20 cellular contexts compared by ENCODE assay signal in genomic region chr9:113882636-113883164, GRCh38.
"Had no signal": no experiment of that assay in that cellular context is flagged by ENCODE, and none has a peak within 500 bp of the region (broad histone marks: within the 10 kb centered on the region; RNA-seq: fewer than 3 reads in every experiment).

No MANE protein-coding gene starts in this region.

- H3K4me3 Mint-ChIP-seq: memory B cell, mesothelial cell of epicardium, natural killer cell had no signal

- H3K27ac Mint-ChIP-seq: memory B cell, mesothelial cell of epicardium had no signal

- H3K4me3 ChIP-seq: colonic mucosa, gastrocnemius medialis, left lung, lower lobe of right lung, psoas muscle, sigmoid colon, skin epidermis, stomach, thoracic aorta, transverse colon had no signal

- H3K4me1 ChIP-seq: colonic mucosa had no signal

- H3K36me3 Mint-ChIP-seq: memory B cell, mesothelial cell of epicardium, natural killer cell had no signal

- H3K36me3 ChIP-seq: colonic mucosa, gastrocnemius medialis, left lung, lower lobe of right lung, sigmoid colon, stomach, thoracic aorta, transverse colon had no signal

- H3K27me3 ChIP-seq: colonic mucosa, gastrocnemius medialis, left lung, sigmoid colon, stomach, transverse colon had no signal

- H3K9me3 ChIP-seq: colonic mucosa, gastrocnemius medialis, left lung, lower lobe of right lung, psoas muscle, sigmoid colon, stomach, thoracic aorta, transverse colon had no signal

- H3K27ac ChIP-seq: colonic mucosa, gastrocnemius medialis, left lung, lower lobe of right lung, psoas muscle, sigmoid colon, skin epidermis, stomach, transverse colon had no signal

- H3K9me3 Mint-ChIP-seq: mesothelial cell of epicardium, natural killer cell had no signal

- DNase-seq: colonic mucosa; dermis blood vessel endothelial cell; erythroblast; gastrocnemius medialis; islet precursor cell; left lung; lower lobe of right lung; natural killer cell; psoas muscle; retina; sigmoid colon; stimulated activated CD4-positive, alpha-beta T cell treated with anti-CD3 and anti-CD28 coated beads, Interleukin-12 subunit alpha, Interleukin-12 subunit beta, amount 100 ng/mL, for 4 hours; stimulated activated naive CD4-positive, alpha-beta T cell; stomach; substantia nigra; transverse colon had no signal

- ATAC-seq: gastrocnemius medialis, left lung, lower lobe of right lung, natural killer cell, psoas muscle had no signal
